ENCODE assay signal across 9 cellular contexts in the genomic region with DNA sequence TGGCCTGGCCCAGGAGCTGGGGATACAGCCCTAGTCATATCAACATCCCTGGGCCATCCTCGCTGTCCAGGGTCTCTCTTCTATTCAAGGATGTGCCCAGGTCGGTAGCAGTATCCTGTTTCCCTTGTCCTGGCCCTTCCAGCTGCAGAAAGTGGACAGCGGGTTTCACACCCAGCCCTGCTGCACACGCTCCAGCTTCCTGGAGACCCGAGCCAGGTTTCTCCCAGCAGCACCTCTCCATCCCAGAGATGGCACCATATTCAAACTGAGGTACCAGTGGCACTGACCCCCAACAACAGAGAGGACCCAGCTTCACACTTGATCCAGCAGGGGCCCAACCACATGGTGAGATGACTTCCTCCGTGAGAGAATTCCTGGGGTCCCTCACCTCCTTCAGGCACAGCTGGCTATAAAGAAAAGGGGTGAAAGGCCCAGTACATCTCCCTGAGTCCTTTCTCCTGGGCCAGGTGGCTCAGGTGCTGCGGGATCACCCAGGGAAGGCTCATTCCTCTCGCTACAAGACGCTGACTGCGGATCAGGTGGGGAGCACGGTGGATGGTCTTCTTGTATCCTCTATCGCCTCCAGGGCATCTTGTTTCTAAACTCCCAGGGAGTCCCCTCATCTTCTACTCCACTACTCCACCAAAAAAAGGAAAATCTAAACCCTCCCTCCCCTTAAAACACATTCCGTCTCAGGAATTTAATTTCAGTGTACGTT. TPM values are rescaled to one million over a fixed set of nuclear protein-coding genes. Genes with fewer than 3 reads are reported as not detected.
DNase-seq lines count a peak whose midpoint lies in the region; ATAC-seq and TF ChIP-seq lines count a peak whose summit lies in the region.
"Had no signal": no experiment of that assay in that cellular context is flagged by ENCODE, and none has a peak within 500 bp of the region (broad histone marks: within the 10 kb centered on the region; RNA-seq: fewer than 3 reads in every experiment).

No MANE protein-coding gene starts in this region.

- H3K27me3 ChIP-seq in heart left ventricle = peaks cover 0 to 4% (median 0%) of the 10 kb centered on the region in 9 donors
- H3K27me3 ChIP-seq in muscle layer of colon (ENCODE audit: control insufficient read depth in 1 of 2, insufficient read depth in 2 of 2, low read length in 2 of 2) = no peaks in the 10 kb centered on the region

- intact Hi-C loops in heart left ventricle (cut with DNase I) (loop anchor here in 8 of 10 donors (2.0 to 5.0 kb wide), 6 partner anchors 33 to 62 kb away; partner anchors contain the start of gene VEZF1 (in 2 of the 8)), Right ventricle myocardium inferior (cut with DNase I) (loop anchor here (2.0 kb wide), 2 partner anchors 19 to 35 kb away; partner anchors contain the start of gene VEZF1)

- H3K36me3 ChIP-seq in heart left ventricle (no peaks in the 10 kb centered on the region), muscle layer of colon (ENCODE audit: insufficient read depth, low read length) (no peaks in the 10 kb centered on the region), urinary bladder (ENCODE audit: insufficient read depth) (no peaks in the 10 kb centered on the region)

- peak in 1 of 5 donors; percentile 35 for DNase-seq in heart left ventricle
- DNase-seq in Right ventricle myocardium inferior (ENCODE audit: missing footprints) = no peak
- no peak for DNase-seq in A172 (ENCODE audit: low spot score)
- DNase-seq in HCEC 1CT = no peak
- DNase-seq: SIG-M5 had no signal

- H3K9ac ChIP-seq in muscle layer of colon (ENCODE audit: low read length) = peak overlapping the region; percentile 89

- 44 to 54% (median 45%) methylated on average over 13 to 14 of the region's 14 CpGs for WGBS in heart left ventricle, 4 donors
- 44% methylated on average over 14 of the region's 14 CpGs for WGBS in urinary bladder

- H3K4me1 ChIP-seq in heart left ventricle (peaks cover 11 to 73% (median 58%) of the 10 kb centered on the region in 12 donors), muscle layer of colon (ENCODE audit: insufficient read depth, low read length) (peaks cover 58% of the 10 kb centered on the region), urinary bladder (ENCODE audit: insufficient read depth) (no peaks in the 10 kb centered on the region)

- no peaks in the 10 kb centered on the region for H3K9me3 ChIP-seq in heart left ventricle
- H3K9me3 ChIP-seq in muscle layer of colon (ENCODE audit: low read length) = no peaks in the 10 kb centered on the region

- TF ChIP-seq POLR2A in heart left ventricle (IDR thresholded peaks at IDR 0.05) = no peak

- no peak for TF ChIP-seq CTCF in heart left ventricle (IDR thresholded peaks at IDR 0.05)

- peak overlapping the region; percentile 64 to 99 (median 92) for H3K4me3 ChIP-seq in heart left ventricle
- peak overlapping the region; percentile 55 to 66 for H3K4me3 ChIP-seq in muscle layer of colon (ENCODE audit: low read depth in 1 of 2, low read length in 2 of 2)
- peak overlapping the region; percentile 86 for H3K4me3 ChIP-seq in urinary bladder (ENCODE audit: low read depth, low read length)

- H3K27ac ChIP-seq in heart left ventricle (peak overlapping the region; percentile 94 to 100 (median 100)), cingulate gyrus (ENCODE audit: low read depth, low read length) (peak overlapping the region; percentile 92), muscle layer of colon (ENCODE audit: low read depth, low read length) (peak overlapping the region; percentile 89), urinary bladder (ENCODE audit: low read depth) (peak overlapping the region; percentile 84)

- ATAC-seq in heart left ventricle (peak in 2 of 4 donors; percentile 14), Right ventricle myocardium inferior (no peak), GM21576 (IDR thresholded peaks at IDR 0.05; ENCODE audit: unreplicated experiment) (no peak)

RNA-seq across cellular contexts. Expression of gene CUEDC1, which starts 1.4 kb away (rescaled TPM):
- 10 to 100 TPM; 37.6 to 68.5 (median 42.8) TPM for total RNA-seq in heart left ventricle
- polyA plus RNA-seq in heart left ventricle = 10 to 100 TPM; 29.6 to 39.9 TPM
- total RNA-seq in Right ventricle myocardium inferior = 49.1 TPM
- total RNA-seq in urinary bladder = 14.9 TPM
- polyA plus RNA-seq in urinary bladder = 57.1 TPM
- total RNA-seq in A172 (2014; rRNA removed; shearing (Covaris generic)) = 8.0 and 11.6 TPM in 2 replicates

RNA-seq across cellular contexts. Expression of gene VEZF1, which starts 34.2 kb away (rescaled TPM):
- total RNA-seq in heart left ventricle = 10 to 100 TPM; 58.9 to 85.6 (median 62.6) TPM
- 10 to 100 TPM; 18.2 to 46.4 TPM for polyA plus RNA-seq in heart left ventricle
- total RNA-seq in Right ventricle myocardium inferior = 74.2 TPM
- 84.5 TPM for total RNA-seq in urinary bladder
- 58.7 TPM for polyA plus RNA-seq in urinary bladder
- total RNA-seq in A172 (2014; rRNA removed; shearing (Covaris generic)) = 43.4 and 50.5 TPM in 2 replicates

RNA-seq across cellular contexts. Expression of gene SRSF1, which starts 53.2 kb away (rescaled TPM):
- total RNA-seq in heart left ventricle (100 to 1,000 TPM in 4 of 9 donors, 10 to 100 TPM in 5; 80.8 to 114 (median 99.7) TPM), Right ventricle myocardium inferior (92.8 TPM), urinary bladder (317 TPM)
- polyA plus RNA-seq in heart left ventricle (100 to 1,000 TPM in 1 of 2 donors, 10 to 100 TPM in 1; 48.2 to 129 TPM), urinary bladder (122 TPM)
- 501 and 612 TPM in 2 replicates for total RNA-seq in A172 (2014; rRNA removed; shearing (Covaris generic))
